In the genomic region with DNA sequence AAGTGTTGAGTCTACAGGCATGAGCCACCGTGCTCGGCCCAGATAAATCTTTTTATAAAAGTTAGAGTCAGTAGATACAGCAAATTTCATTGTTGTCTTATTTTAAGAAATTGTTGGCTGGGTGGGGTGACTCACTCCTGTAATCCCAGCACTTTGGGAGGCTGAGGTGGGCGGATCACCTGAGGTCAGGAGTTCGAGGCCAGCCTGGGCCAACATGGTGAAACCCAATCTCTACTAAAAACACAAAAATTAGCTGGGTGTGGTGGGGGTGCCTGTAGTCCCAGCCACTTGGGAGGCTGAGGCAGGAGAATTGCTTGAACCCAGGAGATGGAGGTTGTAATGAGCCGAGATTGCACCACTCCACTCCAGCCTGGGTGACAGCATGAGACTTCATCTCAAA, we compare ENCODE assay signal across 7 cellular contexts. TPM values are rescaled to one million over a fixed set of nuclear protein-coding genes. Genes with fewer than 3 reads are reported as not detected.
"Had no signal": no experiment of that assay in that cellular context is flagged by ENCODE, and none has a peak within 500 bp of the region (broad histone marks: within the 10 kb centered on the region; RNA-seq: fewer than 3 reads in every experiment).

No MANE protein-coding gene starts in this region.

RNA-seq across cellular contexts. Expression of a gene that starts 19.3 kb away (rescaled TPM):
- total RNA-seq: MCF 10A had no signal

RNA-seq across cellular contexts. Expression of a gene that starts 29.5 kb away (rescaled TPM):
- total RNA-seq: cardiac septum; LHCN-M2; MCF 10A; OCI-LY7; Right ventricle myocardium inferior; T-helper 2 cell treated with Interferon-gamma antibody and Interleukin-4, amounts not matched to agents 100 ng/mL and 5 ng/mL, for 36 hours had no signal

RNA-seq across cellular contexts. Expression of a gene that starts 37.6 kb away (rescaled TPM):
- total RNA-seq: NCI-H460; T-helper 2 cell treated with Interferon-gamma antibody and Interleukin-4, amounts not matched to agents 100 ng/mL and 5 ng/mL, for 36 hours had no signal
